In the genomic region with DNA sequence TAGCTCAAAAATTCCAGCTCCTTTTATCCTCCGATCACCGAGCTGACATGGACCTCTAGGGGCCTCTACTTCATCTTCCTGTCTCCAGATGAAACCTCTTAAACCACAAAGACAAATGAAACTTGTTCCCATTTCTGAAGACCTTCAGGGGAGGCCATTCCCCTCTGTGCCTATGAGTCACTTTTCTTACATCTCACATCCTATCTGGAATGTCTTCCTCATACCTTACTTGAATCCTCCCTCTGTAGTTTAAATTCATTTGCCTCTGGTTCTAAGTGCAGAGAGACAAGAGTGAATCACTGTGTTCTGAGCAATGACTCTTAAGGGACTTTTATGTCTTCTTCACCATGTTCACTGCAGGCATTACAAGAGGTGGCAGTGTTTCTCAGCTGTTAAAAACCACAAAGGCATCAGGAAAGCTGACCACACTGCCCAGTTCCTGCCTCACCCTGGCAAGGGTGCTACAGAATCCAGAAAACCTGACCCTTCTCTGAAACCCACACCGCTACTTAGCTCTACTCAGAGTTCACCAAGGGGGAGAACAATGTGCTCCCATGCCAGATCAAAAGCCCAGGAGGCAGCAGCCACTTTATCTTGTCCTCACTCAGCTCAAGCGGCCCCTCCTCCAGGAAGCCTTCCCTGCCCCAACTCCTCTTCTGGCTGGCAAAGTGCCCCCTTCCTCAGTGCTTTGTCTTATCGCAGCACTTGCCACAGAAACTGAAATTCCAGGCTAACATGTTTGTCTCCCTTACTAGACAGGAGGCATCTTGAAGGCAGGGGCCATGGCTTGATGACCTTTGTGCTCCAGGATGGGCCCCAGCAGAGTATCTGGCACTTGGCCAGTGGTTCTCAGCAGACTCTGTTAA, we compare ENCODE assay signal across 8 cellular contexts. TPM values are rescaled to one million over a fixed set of nuclear protein-coding genes. Genes with fewer than 3 reads are reported as not detected.
DNase-seq lines count a peak whose midpoint lies in the region; ATAC-seq, FAIRE-seq and TF ChIP-seq lines count a peak whose summit lies in the region.

No MANE protein-coding gene starts in this region.

- H3K27me3 Mint-ChIP-seq in immature natural killer cell (ENCODE audit: low read depth in 3 of 3), result peaks cover 3 to 12% (median 9%) of the 10 kb centered on the region in 3 donors

- peak; percentile 94 for FAIRE-seq in HTR-8/SVneo (lab: Jason Lieb, UNC)

- no peak overlapping the region for H3K4me3 ChIP-seq in adrenal gland
- peak overlapping the region; percentile 35 to 53 for H3K4me3 ChIP-seq in stomach smooth muscle (ENCODE audit: low read length in 2 of 2)

- DNase-seq in AG08396 (ENCODE audit: low spot score) (peak; percentile 86), HTR-8/SVneo (ENCODE audit: insufficient read length, low spot score) (peak; percentile 97), adrenal gland (peak; percentile 33 to 67 (median 51)), immature natural killer cell (peak; percentile 44 to 51 (median 49)), NCI-H524 (lab: John Stamatoyannopoulos, UW) (no peak)

- H3K4me1 ChIP-seq in adrenal gland (replicated peaks in 1 of 2) (peaks cover 50 to 93% of the 10 kb centered on the region in 2 donors), stomach smooth muscle (ENCODE audit: control insufficient read depth, insufficient read depth, low read length) (peaks cover 71% of the 10 kb centered on the region)

- peak overlapping the region; percentile 17 to 85 (median 52) for H3K27ac Mint-ChIP-seq in immature natural killer cell

- peak in 1 of 2 donors; percentile 63 for TF ChIP-seq POLR2A in adrenal gland (IDR thresholded peaks at IDR 0.05)

- peaks cover 42% of the 10 kb centered on the region in 2 donors for H3K4me1 Mint-ChIP-seq in immature natural killer cell

- H3K36me3 Mint-ChIP-seq in immature natural killer cell, result peaks cover 0 to 3% (median 0%) of the 10 kb centered on the region in 3 donors

- peak overlapping the region; percentile 36 to 66 for H3K9ac ChIP-seq in stomach smooth muscle (ENCODE audit: low read length in 2 of 2)

- peak overlapping the region; percentile 44 to 82 (median 75) for H3K4me3 Mint-ChIP-seq in immature natural killer cell

- TF ChIP-seq CTCF in adrenal gland (IDR thresholded peaks at IDR 0.05), result no peak

- H3K36me3 ChIP-seq in adrenal gland (replicated peaks in 1 of 2), result no peaks in the 10 kb centered on the region
- H3K36me3 ChIP-seq in stomach smooth muscle (ENCODE audit: control insufficient read depth in 2 of 2, insufficient read depth in 2 of 2, low read length in 2 of 2), result no peaks in the 10 kb centered on the region

- H3K27me3 ChIP-seq in adrenal gland (no peaks in the 10 kb centered on the region), stomach smooth muscle (ENCODE audit: control insufficient read depth in 1 of 2, insufficient read depth in 2 of 2, low read length in 2 of 2) (no peaks in the 10 kb centered on the region)

- H3K27ac ChIP-seq in adrenal gland, result peak overlapping the region; percentile 79 to 99 (median 95)
- H3K27ac ChIP-seq in stomach smooth muscle (ENCODE audit: low read length), result peak overlapping the region; percentile 89

- H3K9me3 ChIP-seq in adrenal gland (replicated peaks in 1 of 3) (no peaks in the 10 kb centered on the region), stomach smooth muscle (ENCODE audit: control insufficient read depth in 2 of 2, low read length in 2 of 2) (no peaks in the 10 kb centered on the region)

- intact Hi-C loops in adrenal gland (cut with DNase I), result no loop called here

- no peak for ATAC-seq in GM18873 (IDR thresholded peaks at IDR 0.05; ENCODE audit: low FRiP score, unreplicated experiment)
- no peak for ATAC-seq in HG02798 (IDR thresholded peaks at IDR 0.05; ENCODE audit: poor library complexity, unreplicated experiment)

- H3K9me3 Mint-ChIP-seq in immature natural killer cell, result no peaks in the 10 kb centered on the region

- 33 to 43% (median 37%) methylated on average over 5 of the region's 5 CpGs for WGBS in adrenal gland, 4 donors

RNA-seq across cellular contexts. Expression of a gene that starts 6.4 kb away (rescaled TPM):
- 10 to 100 TPM; 23.9 to 47.3 (median 39.1) TPM for total RNA-seq in adrenal gland
- 10 to 100 TPM; 19.9 to 45.1 (median 40.1) TPM for polyA plus RNA-seq in adrenal gland
- polyA plus RNA-seq in immature natural killer cell, result 1 to 10 TPM in 1 of 3 donors, under 1 TPM in 2; 0.43 to 2.5 (median 0.52) TPM

RNA-seq across cellular contexts. Expression of a gene that starts 39.3 kb away (rescaled TPM):
- total RNA-seq in adrenal gland, result 100 to 1,000 TPM in 1 of 8 donors, 10 to 100 TPM in 7; 56.2 to 105 (median 74.1) TPM
- 10 to 100 TPM; 14.1 to 58.5 (median 23.1) TPM for polyA plus RNA-seq in adrenal gland
- 10 to 100 TPM; 35.8 to 54.1 (median 40.1) TPM for polyA plus RNA-seq in immature natural killer cell

RNA-seq across cellular contexts. Expression of a gene that starts 58.3 kb away (rescaled TPM):
- total RNA-seq in adrenal gland, result 100 to 1,000 TPM; 131 to 236 (median 186) TPM
- polyA plus RNA-seq in adrenal gland, result 100 to 1,000 TPM; 105 to 276 (median 137) TPM
- 10 to 100 TPM; 42.5 to 69.6 (median 55.8) TPM for polyA plus RNA-seq in immature natural killer cell

Comparison
In these comparisons a context has a peak if more than half of its experiments do, and no peak if none do; other contexts are left out.
1. DNase-seq: peak in AG08396 (single experiment), HTR-8/SVneo (single experiment), adrenal gland (7 of 7) and immature natural killer cell (3 of 3); none in NCI-H524 (0 of 2).
2. H3K4me3 ChIP-seq: peak in stomach smooth muscle (2 of 2); none in adrenal gland (0 of 4).
3. RNA of a gene that starts 6.4 kb away (polyA plus RNA-seq): 19.9 to 45.1 TPM in adrenal gland; 0.43 to 2.5 TPM in immature natural killer cell; every median in the first group is over 4 times any median in the second.